Comparison of ENCODE assay signal across 8 cellular contexts in genomic region chr10:24503627-24504320, GRCh38.
DNase-seq lines count a peak whose midpoint lies in the region; ATAC-seq and TF ChIP-seq lines count a peak whose summit lies in the region.

No MANE protein-coding gene starts in this region.

- H3K27me3 Mint-ChIP-seq in Calu3 (ENCODE audit: unreplicated experiment), result no peaks in the 10 kb centered on the region
- no peaks in the 10 kb centered on the region for H3K27me3 Mint-ChIP-seq in progenitor cell of endocrine pancreas

- in situ Hi-C loops in SK-MEL-5 (cut with HindIII; ENCODE audit: low pct_unique_long_range_greater_than_20kb, low sequenced_read_pairs), result no loop called here

- intact Hi-C loops in Calu3 (cut with micrococcal nuclease; ENCODE audit: unreplicated experiment), result loop anchor here (1.0 to 5.0 kb wide), 3 partner anchors 40 to 506 kb away; no protein-coding TSS in a partner anchor

- ATAC-seq in GM18861 (IDR thresholded peaks at IDR 0.05; ENCODE audit: unreplicated experiment) (peak; percentile 69), HG03520 (IDR thresholded peaks at IDR 0.05; ENCODE audit: unreplicated experiment) (peak; percentile 68), esophagus mucosa (peak; percentile 46), GM21447 (IDR thresholded peaks at IDR 0.05; ENCODE audit: unreplicated experiment) (no peak), HG03457 (IDR thresholded peaks at IDR 0.05; ENCODE audit: unreplicated experiment) (no peak)

- TF ChIP-seq CTCF in Calu3 (IDR thresholded peaks at IDR 0.05; ENCODE audit: unreplicated experiment) (peak; percentile 75), progenitor cell of endocrine pancreas (IDR thresholded peaks at IDR 0.05; ENCODE audit: unreplicated experiment) (peak; percentile 79)

- BruUV-seq in Calu3 (replicated peaks; lab: Mats Ljungman, UMichigan), result no TSS peak

- no peaks in the 10 kb centered on the region for H3K4me1 Mint-ChIP-seq in Calu3 (ENCODE audit: low read depth, unreplicated experiment)
- peaks cover 4% of the 10 kb centered on the region for H3K4me1 Mint-ChIP-seq in progenitor cell of endocrine pancreas (ENCODE audit: low read depth)

- CTCF ChIA-PET in Calu3 (lab: Charles Lee), result interaction anchor here (0.9 kb wide), 1 partner anchor 126 kb away, joined by 3 read pairs; no protein-coding TSS in a partner anchor

- DNase-seq in Calu3, result peak; percentile 62
- DNase-seq in SK-MEL-5 (ENCODE audit: low read depth, low spot score), result peak; percentile 68
- peak; percentile 45 for DNase-seq in progenitor cell of endocrine pancreas (ENCODE audit: low spot score, unreplicated experiment)

- H3K4me3 Mint-ChIP-seq in Calu3 (ENCODE audit: low read depth, unreplicated experiment), result no peak overlapping the region
- H3K4me3 Mint-ChIP-seq in progenitor cell of endocrine pancreas (ENCODE audit: low read depth), result no peak overlapping the region

- peaks cover 2% of the 10 kb centered on the region for H3K9me3 Mint-ChIP-seq in Calu3 (ENCODE audit: low read depth, unreplicated experiment)
- H3K9me3 Mint-ChIP-seq in progenitor cell of endocrine pancreas (ENCODE audit: low read depth), result no peaks in the 10 kb centered on the region

- peaks cover 25% of the 10 kb centered on the region for H3K36me3 Mint-ChIP-seq in Calu3 (ENCODE audit: insufficient read depth, unreplicated experiment)
- H3K36me3 Mint-ChIP-seq in progenitor cell of endocrine pancreas (ENCODE audit: insufficient read depth), result peaks cover 20% of the 10 kb centered on the region

- H3K27ac Mint-ChIP-seq in Calu3 (ENCODE audit: unreplicated experiment), result no peak overlapping the region
- H3K27ac Mint-ChIP-seq in progenitor cell of endocrine pancreas, result no peak overlapping the region

Comparison
In these comparisons a context has a peak if more than half of its experiments do, and no peak if none do; other contexts are left out.
1. ATAC-seq: peak in GM18861 (single experiment), HG03520 (single experiment) and esophagus mucosa (single experiment); none in GM21447 (single experiment) and HG03457 (single experiment).
2. Peak in every context shown above with its lines, with median percentiles within 50 percentile points of each other: DNase-seq.